Comparison of ENCODE assay signal across 26 cellular contexts in genomic region chr19:57053401-57053800, GRCh38.
"Had no signal": no experiment of that assay in that cellular context is flagged by ENCODE, and none has a peak within 500 bp of the region (broad histone marks: within the 10 kb centered on the region; RNA-seq: fewer than 3 reads in every experiment).

No MANE protein-coding gene starts in this region.

- H3K9me3 ChIP-seq: pancreas, prostate gland, thoracic aorta had no signal

- ATAC-seq: left colon; mucosa of descending colon; naive thymus-derived CD4-positive, alpha-beta T cell; natural killer cell treated with Interleukin-12 subunit alpha and Interleukin-12 subunit beta and Interleukin-15 and Interleukin-18, amount 100 ng/mL, for 72 hours; pancreas; right cardiac atrium; sciatic nerve; stimulated activated naive B cell treated with anti-CD40 and anti-IgM and Interleukin-4, amounts not matched to agents 10 μg/mL and 1 μg/mL and 100 μg/mL, for 72 hours; stimulated activated naive CD8-positive, alpha-beta T cell treated with anti-CD3 and anti-CD28 coated beads, Interleukin-15, Interleukin-2, amounts not matched to agents 100 U/mL and 50 U/mL, for 24 hours; upper lobe of right lung had no signal

- H3K4me3 ChIP-seq: left ventricle myocardium inferior, lung, mucosa of descending colon, pancreas, prostate gland, skin epidermis, stomach, suprapubic skin, thoracic aorta, tibial artery, upper lobe of right lung had no signal

- H3K4me1 ChIP-seq: left ventricle myocardium inferior, pancreas, prostate gland, suprapubic skin, tibial artery, upper lobe of right lung had no signal

- H3K27me3 ChIP-seq: pancreas, suprapubic skin, upper lobe of right lung had no signal

- H3K36me3 ChIP-seq: left ventricle myocardium inferior, pancreas, prostate gland, stomach, suprapubic skin, thoracic aorta, tibial artery, upper lobe of right lung had no signal

- H3K27ac ChIP-seq: left ventricle myocardium inferior, pancreas, prostate gland, skin epidermis, stomach, suprapubic skin, thoracic aorta, tibial artery, upper lobe of right lung had no signal

- DNase-seq: kidney; left colon; left ventricle myocardium inferior; mesendoderm; mucosa of descending colon; naive thymus-derived CD4-positive, alpha-beta T cell; pancreas; retina; right cardiac atrium; stimulated activated CD4-positive, alpha-beta T cell treated with anti-CD3 and anti-CD28 coated beads, Interleukin-12 subunit alpha, Interleukin-12 subunit beta, amount 100 ng/mL, for 4 hours; stimulated activated CD4-positive, alpha-beta T cell treated with anti-CD3 and anti-CD28 coated beads, Interleukin-15, amount 100 ng/mL, for 24 hours; stimulated activated CD4-positive, alpha-beta T cell treated with anti-CD3 and anti-CD28 coated beads, Interleukin-2, amount 100 ng/mL, for 24 hours; stimulated activated CD4-positive, alpha-beta T cell treated with anti-CD3 and anti-CD28 coated beads, Interleukin-4, amount 100 ng/mL, for 1 hour; stimulated activated naive B cell treated with anti-CD40 and anti-IgM and Interleukin-4, amounts not matched to agents 10 μg/mL and 1 μg/mL and 100 μg/mL, for 72 hours; stimulated activated naive CD8-positive, alpha-beta T cell treated with anti-CD3 and anti-CD28 coated beads, Interleukin-15, Interleukin-2, amounts not matched to agents 100 U/mL and 50 U/mL, for 24 hours; stomach; tibial artery; trophoblast cell; upper lobe of right lung had no signal
